In the genomic region with DNA sequence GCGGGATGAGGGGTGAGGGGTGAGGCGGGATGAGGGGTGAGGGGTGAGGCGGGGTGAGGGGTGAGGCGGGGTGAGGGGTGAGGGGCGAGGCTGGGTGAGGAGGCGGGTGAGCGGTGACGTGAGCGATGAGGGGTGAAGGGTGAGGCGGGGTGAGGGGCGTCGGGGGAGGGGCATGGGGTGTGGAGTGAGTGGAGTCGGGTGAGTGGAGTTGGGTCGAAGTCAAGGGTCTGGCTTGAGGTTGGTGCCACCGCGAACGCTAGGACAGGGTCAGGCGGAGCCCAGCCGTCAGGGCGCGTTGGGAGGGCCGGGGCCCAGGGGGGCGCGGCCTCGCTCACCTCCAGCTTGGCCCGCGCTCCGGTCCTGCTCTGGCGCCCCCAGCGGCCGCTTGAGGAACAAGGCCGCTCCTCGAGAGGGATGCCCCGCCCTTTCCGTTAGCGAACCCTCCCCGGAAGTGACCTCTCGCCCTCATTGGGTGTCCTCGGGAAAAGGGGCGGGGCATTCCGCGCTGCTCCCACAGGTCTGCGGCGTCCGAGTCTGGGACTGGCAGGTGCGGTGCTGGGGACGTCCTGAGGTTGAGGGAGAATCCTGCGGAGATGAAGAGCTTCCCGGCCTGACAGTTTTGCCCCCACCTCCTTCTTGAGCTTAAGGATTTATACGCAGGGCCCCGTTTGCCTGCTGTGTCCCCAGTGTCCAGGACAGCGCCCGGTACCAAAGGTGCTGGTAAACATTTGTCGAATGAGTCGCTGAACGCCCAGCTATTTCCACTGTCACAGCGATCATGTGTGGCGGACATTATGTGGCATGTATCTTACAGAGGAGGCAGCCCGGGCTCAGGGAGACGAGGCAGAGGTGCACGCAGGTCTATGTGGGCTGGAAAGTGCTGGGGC, we compare ENCODE assay signal across 1 cellular context.
TF ChIP-seq lines count a peak whose summit lies in the region.

A gene with protein sequence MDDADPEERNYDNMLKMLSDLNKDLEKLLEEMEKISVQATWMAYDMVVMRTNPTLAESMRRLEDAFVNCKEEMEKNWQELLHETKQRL (minus strand): TSS at position 397 of the 887 bp plus-strand sequence. CDS start 6,514 bp downstream, outside the sequence.

TF ChIP-seq in GM12878, 131 proteins besides CTCF, POLR2A, EP300 and RAD21 (continued from another document):
- TF ChIP-seq, protein P1, sequence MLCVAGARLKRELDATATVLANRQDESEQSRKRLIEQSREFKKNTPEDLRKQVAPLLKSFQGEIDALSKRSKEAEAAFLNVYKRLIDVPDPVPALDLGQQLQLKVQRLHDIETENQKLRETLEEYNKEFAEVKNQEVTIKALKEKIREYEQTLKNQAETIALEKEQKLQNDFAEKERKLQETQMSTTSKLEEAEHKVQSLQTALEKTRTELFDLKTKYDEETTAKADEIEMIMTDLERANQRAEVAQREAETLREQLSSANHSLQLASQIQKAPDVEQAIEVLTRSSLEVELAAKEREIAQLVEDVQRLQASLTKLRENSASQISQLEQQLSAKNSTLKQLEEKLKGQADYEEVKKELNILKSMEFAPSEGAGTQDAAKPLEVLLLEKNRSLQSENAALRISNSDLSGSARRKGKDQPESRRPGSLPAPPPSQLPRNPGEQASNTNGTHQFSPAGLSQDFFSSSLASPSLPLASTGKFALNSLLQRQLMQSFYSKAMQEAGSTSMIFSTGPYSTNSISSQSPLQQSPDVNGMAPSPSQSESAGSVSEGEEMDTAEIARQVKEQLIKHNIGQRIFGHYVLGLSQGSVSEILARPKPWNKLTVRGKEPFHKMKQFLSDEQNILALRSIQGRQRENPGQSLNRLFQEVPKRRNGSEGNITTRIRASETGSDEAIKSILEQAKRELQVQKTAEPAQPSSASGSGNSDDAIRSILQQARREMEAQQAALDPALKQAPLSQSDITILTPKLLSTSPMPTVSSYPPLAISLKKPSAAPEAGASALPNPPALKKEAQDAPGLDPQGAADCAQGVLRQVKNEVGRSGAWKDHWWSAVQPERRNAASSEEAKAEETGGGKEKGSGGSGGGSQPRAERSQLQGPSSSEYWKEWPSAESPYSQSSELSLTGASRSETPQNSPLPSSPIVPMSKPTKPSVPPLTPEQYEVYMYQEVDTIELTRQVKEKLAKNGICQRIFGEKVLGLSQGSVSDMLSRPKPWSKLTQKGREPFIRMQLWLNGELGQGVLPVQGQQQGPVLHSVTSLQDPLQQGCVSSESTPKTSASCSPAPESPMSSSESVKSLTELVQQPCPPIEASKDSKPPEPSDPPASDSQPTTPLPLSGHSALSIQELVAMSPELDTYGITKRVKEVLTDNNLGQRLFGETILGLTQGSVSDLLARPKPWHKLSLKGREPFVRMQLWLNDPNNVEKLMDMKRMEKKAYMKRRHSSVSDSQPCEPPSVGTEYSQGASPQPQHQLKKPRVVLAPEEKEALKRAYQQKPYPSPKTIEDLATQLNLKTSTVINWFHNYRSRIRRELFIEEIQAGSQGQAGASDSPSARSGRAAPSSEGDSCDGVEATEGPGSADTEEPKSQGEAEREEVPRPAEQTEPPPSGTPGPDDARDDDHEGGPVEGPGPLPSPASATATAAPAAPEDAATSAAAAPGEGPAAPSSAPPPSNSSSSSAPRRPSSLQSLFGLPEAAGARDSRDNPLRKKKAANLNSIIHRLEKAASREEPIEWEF (IDR thresholded peaks at IDR 0.05; ENCODE audit: insufficient replicate concordance, low read depth, low read length) = no peak
- no peak for TF ChIP-seq NFXL1 (IDR thresholded peaks at IDR 0.05; ENCODE audit: borderline replicate concordance)
- TF ChIP-seq, protein P2, sequence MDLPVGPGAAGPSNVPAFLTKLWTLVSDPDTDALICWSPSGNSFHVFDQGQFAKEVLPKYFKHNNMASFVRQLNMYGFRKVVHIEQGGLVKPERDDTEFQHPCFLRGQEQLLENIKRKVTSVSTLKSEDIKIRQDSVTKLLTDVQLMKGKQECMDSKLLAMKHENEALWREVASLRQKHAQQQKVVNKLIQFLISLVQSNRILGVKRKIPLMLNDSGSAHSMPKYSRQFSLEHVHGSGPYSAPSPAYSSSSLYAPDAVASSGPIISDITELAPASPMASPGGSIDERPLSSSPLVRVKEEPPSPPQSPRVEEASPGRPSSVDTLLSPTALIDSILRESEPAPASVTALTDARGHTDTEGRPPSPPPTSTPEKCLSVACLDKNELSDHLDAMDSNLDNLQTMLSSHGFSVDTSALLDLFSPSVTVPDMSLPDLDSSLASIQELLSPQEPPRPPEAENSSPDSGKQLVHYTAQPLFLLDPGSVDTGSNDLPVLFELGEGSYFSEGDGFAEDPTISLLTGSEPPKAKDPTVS (IDR thresholded peaks at IDR 0.05; ENCODE audit: low read depth, low read length) = no peak
- peak; percentile 65 for TF ChIP-seq CREB1 (IDR thresholded peaks at IDR 0.05; ENCODE audit: low read depth)
- no peak for TF ChIP-seq KAT2A (conservative IDR thresholded peaks at IDR 0.05; ENCODE audit: control insufficient read depth, low read depth, low read length)
